Comparison of ENCODE assay signal across 22 cellular contexts in genomic region chr5:96991708-96992107, GRCh38.
"Had no signal": no experiment of that assay in that cellular context is flagged by ENCODE, and none has a peak within 500 bp of the region (broad histone marks: within the 10 kb centered on the region; RNA-seq: fewer than 3 reads in every experiment).

No MANE protein-coding gene starts in this region.

- H3K27ac ChIP-seq: esophagus squamous epithelium, gastrocnemius medialis, left ventricle myocardium inferior, right lobe of liver, skin epidermis, testis, uterus had no signal

- H3K9me3 ChIP-seq: esophagus squamous epithelium, gastrocnemius medialis, left ventricle myocardium inferior, right lobe of liver, testis, uterus had no signal

- H3K27me3 Mint-ChIP-seq: activated naive CD8-positive, alpha-beta T cell treated with anti-CD3 and anti-CD28 coated beads, Interleukin-2, amount 10 ng/mL, durations not matched to agents 7 days and 5 days had no signal

- H3K4me1 ChIP-seq: esophagus squamous epithelium, gastrocnemius medialis, right lobe of liver, testis, uterus had no signal

- H3K27me3 ChIP-seq: esophagus squamous epithelium, gastrocnemius medialis, right lobe of liver, testis, uterus had no signal

- DNase-seq: activated CD4-positive, alpha-beta T cell treated with anti-CD3 and anti-CD28 coated beads, Interleukin-2, amount 50 U/mL, for 4 hours; activated gamma-delta T cell treated with Interleukin-2 at 50 U/mL for 16 hours; activated naive CD8-positive, alpha-beta T cell treated with anti-CD3 and anti-CD28 coated beads, Interleukin-2, amount 10 ng/mL, durations not matched to agents 7 days and 5 days; amygdala; cortex of kidney; endodermal cell; esophagus squamous epithelium; gastrocnemius medialis; hippocampal formation; left ventricle myocardium inferior; midbrain; occipital lobe; right lobe of liver; stimulated activated CD4-positive, alpha-beta T cell treated with anti-CD3 and anti-CD28 coated beads, Interleukin-15, amount 100 ng/mL, for 24 hours; stimulated activated naive CD4-positive, alpha-beta T cell; T-helper 9 cell; testis; trophoblast cell; uterus had no signal

- H3K4me1 Mint-ChIP-seq: neural crest cell had no signal

- ATAC-seq: gastrocnemius medialis, right lobe of liver had no signal

- H3K9me3 Mint-ChIP-seq: activated naive CD8-positive, alpha-beta T cell treated with anti-CD3 and anti-CD28 coated beads, Interleukin-2, amount 10 ng/mL, durations not matched to agents 7 days and 5 days; activated T-helper 1 cell treated with anti-CD3 and anti-CD28 coated beads, Interleukin-12 subunit alpha, Interleukin-12 subunit beta, Interleukin-2, Interleukin-4 antibody, amounts not matched to agents 30 ng/mL and 10 ng/mL and 1 ng/mL, durations not matched to agents 14 hours and 24 hours and 36 hours; endodermal cell; neural crest cell had no signal

- H3K27ac Mint-ChIP-seq: activated naive CD8-positive, alpha-beta T cell treated with anti-CD3 and anti-CD28 coated beads, Interleukin-2, amount 10 ng/mL, durations not matched to agents 7 days and 5 days; activated T-helper 1 cell treated with anti-CD3 and anti-CD28 coated beads, Interleukin-12 subunit alpha, Interleukin-12 subunit beta, Interleukin-2, Interleukin-4 antibody, amounts not matched to agents 30 ng/mL and 10 ng/mL and 1 ng/mL, durations not matched to agents 14 hours and 24 hours and 36 hours; endodermal cell had no signal

- H3K36me3 ChIP-seq: uterus had no signal

- H3K4me3 ChIP-seq: esophagus squamous epithelium, gastrocnemius medialis, left ventricle myocardium inferior, right lobe of liver, skin epidermis, testis, uterus had no signal

- H3K4me3 Mint-ChIP-seq: activated naive CD8-positive, alpha-beta T cell treated with anti-CD3 and anti-CD28 coated beads, Interleukin-2, amount 10 ng/mL, durations not matched to agents 7 days and 5 days; activated T-helper 1 cell treated with anti-CD3 and anti-CD28 coated beads, Interleukin-12 subunit alpha, Interleukin-12 subunit beta, Interleukin-2, Interleukin-4 antibody, amounts not matched to agents 30 ng/mL and 10 ng/mL and 1 ng/mL, durations not matched to agents 14 hours and 24 hours and 36 hours; endodermal cell; neural crest cell had no signal
